Comparison of ENCODE assay signal across 1 cellular context in genomic region chr2:136117391-136117841, GRCh38.
TF ChIP-seq lines count a peak whose summit lies in the region.

No MANE protein-coding gene starts in this region.

TF ChIP-seq in HCT116, 20 proteins besides CTCF, POLR2A, EP300 and RAD21 (continued from another document):
- TF ChIP-seq ZBTB33 (IDR thresholded peaks at IDR 0.05; ENCODE audit: extremely low read depth, insufficient replicate concordance, low read length) (no peak), CBX3 (IDR thresholded peaks at IDR 0.05; ENCODE audit: low read depth) (no peak), MAX (IDR thresholded peaks at IDR 0.05) (no peak), SIN3A (IDR thresholded peaks at IDR 0.05; ENCODE audit: low read depth) (no peak), FOSL1 (IDR thresholded peaks at IDR 0.05; ENCODE audit: low read depth) (no peak), EZH2phosphoT487 (IDR thresholded peaks at IDR 0.05; ENCODE audit: borderline replicate concordance) (no peak)
TF ChIP-seq in HCT116: peak in this region for 0.
